1 cellular context compared by ENCODE assay signal in genomic region chr5:93967923-93968322, GRCh38.
TF ChIP-seq lines count a peak whose summit lies in the region.

No MANE protein-coding gene starts in this region.

TF ChIP-seq in HEK293, 187 proteins besides CTCF, POLR2A, EP300 and RAD21 (continued from another document):
- no peak for TF ChIP-seq ZNF362 (tag by site-specific recombination; IDR thresholded peaks at IDR 0.05)
- TF ChIP-seq, protein P1, sequence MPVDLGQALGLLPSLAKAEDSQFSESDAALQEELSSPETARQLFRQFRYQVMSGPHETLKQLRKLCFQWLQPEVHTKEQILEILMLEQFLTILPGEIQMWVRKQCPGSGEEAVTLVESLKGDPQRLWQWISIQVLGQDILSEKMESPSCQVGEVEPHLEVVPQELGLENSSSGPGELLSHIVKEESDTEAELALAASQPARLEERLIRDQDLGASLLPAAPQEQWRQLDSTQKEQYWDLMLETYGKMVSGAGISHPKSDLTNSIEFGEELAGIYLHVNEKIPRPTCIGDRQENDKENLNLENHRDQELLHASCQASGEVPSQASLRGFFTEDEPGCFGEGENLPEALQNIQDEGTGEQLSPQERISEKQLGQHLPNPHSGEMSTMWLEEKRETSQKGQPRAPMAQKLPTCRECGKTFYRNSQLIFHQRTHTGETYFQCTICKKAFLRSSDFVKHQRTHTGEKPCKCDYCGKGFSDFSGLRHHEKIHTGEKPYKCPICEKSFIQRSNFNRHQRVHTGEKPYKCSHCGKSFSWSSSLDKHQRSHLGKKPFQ (tag by site-specific recombination; IDR thresholded peaks at IDR 0.05): peak; percentile 75
- TF ChIP-seq PRDM6 (tag by site-specific recombination; IDR thresholded peaks at IDR 0.05): peak; percentile 80
- TF ChIP-seq KLF17 (tag by site-specific recombination; IDR thresholded peaks at IDR 0.05): no peak
- TF ChIP-seq PATZ1 (tag by site-specific recombination; IDR thresholded peaks at IDR 0.05): no peak
- TF ChIP-seq ELK4 (IDR thresholded peaks at IDR 0.05; ENCODE audit: borderline replicate concordance, low read depth, low read length): no peak
- TF ChIP-seq, protein P2, sequence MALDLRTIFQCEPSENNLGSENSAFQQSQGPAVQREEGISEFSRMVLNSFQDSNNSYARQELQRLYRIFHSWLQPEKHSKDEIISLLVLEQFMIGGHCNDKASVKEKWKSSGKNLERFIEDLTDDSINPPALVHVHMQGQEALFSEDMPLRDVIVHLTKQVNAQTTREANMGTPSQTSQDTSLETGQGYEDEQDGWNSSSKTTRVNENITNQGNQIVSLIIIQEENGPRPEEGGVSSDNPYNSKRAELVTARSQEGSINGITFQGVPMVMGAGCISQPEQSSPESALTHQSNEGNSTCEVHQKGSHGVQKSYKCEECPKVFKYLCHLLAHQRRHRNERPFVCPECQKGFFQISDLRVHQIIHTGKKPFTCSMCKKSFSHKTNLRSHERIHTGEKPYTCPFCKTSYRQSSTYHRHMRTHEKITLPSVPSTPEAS (tag by site-specific recombination; IDR thresholded peaks at IDR 0.05): no peak
- TF ChIP-seq ZNF843 (tag by site-specific recombination; IDR thresholded peaks at IDR 0.05): peak; percentile 88
- no peak for TF ChIP-seq ZNF624 (tag by site-specific recombination; IDR thresholded peaks at IDR 0.05)
- TF ChIP-seq ZFP3 (tag by site-specific recombination; IDR thresholded peaks at IDR 0.05; ENCODE audit: low read depth): no peak
- no peak for TF ChIP-seq ZFP37 (tag by site-specific recombination; IDR thresholded peaks at IDR 0.05)
- TF ChIP-seq ZBTB48 (tag by site-specific recombination; IDR thresholded peaks at IDR 0.05): no peak
- no peak for TF ChIP-seq ZNF623 (tag by site-specific recombination; IDR thresholded peaks at IDR 0.05)
- TF ChIP-seq, protein P3, sequence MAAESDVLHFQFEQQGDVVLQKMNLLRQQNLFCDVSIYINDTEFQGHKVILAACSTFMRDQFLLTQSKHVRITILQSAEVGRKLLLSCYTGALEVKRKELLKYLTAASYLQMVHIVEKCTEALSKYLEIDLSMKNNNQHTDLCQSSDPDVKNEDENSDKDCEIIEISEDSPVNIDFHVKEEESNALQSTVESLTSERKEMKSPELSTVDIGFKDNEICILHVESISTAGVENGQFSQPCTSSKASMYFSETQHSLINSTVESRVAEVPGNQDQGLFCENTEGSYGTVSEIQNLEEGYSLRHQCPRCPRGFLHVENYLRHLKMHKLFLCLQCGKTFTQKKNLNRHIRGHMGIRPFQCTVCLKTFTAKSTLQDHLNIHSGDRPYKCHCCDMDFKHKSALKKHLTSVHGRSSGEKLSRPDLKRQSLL (tag by site-specific recombination; IDR thresholded peaks at IDR 0.05): no peak
- TF ChIP-seq ZNF548 (tag by site-specific recombination; IDR thresholded peaks at IDR 0.05): no peak
- no peak for TF ChIP-seq ZNF280C (tag by site-specific recombination; IDR thresholded peaks at IDR 0.05)
- peak; percentile 94 for TF ChIP-seq WT1 (tag by site-specific recombination; IDR thresholded peaks at IDR 0.05)
- peak; percentile 72 for TF ChIP-seq ZIC2 (tag by site-specific recombination; IDR thresholded peaks at IDR 0.05)
- no peak for TF ChIP-seq SP2 (tag by site-specific recombination; IDR thresholded peaks at IDR 0.05)
- TF ChIP-seq ZNF10 (tag by site-specific recombination; IDR thresholded peaks at IDR 0.05): no peak
- TF ChIP-seq ZNF324 (tag by site-specific recombination; IDR thresholded peaks at IDR 0.05): no peak
- no peak for TF ChIP-seq ZNF513 (tag by site-specific recombination; IDR thresholded peaks at IDR 0.05)
- TF ChIP-seq ZNF747 (tag by site-specific recombination; IDR thresholded peaks at IDR 0.05): no peak
- TF ChIP-seq, protein P4, sequence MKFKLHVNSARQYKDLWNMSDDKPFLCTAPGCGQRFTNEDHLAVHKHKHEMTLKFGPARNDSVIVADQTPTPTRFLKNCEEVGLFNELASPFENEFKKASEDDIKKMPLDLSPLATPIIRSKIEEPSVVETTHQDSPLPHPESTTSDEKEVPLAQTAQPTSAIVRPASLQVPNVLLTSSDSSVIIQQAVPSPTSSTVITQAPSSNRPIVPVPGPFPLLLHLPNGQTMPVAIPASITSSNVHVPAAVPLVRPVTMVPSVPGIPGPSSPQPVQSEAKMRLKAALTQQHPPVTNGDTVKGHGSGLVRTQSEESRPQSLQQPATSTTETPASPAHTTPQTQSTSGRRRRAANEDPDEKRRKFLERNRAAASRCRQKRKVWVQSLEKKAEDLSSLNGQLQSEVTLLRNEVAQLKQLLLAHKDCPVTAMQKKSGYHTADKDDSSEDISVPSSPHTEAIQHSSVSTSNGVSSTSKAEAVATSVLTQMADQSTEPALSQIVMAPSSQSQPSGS (tag by site-specific recombination; IDR thresholded peaks at IDR 0.05; ENCODE audit: low read depth): no peak
- TF ChIP-seq ZNF621 (tag by site-specific recombination; IDR thresholded peaks at IDR 0.05): no peak
- peak; percentile 69 for TF ChIP-seq ZNF366 (tag by site-specific recombination; conservative IDR thresholded peaks at IDR 0.05)
- no peak for TF ChIP-seq ZNF221 (tag by site-specific recombination; IDR thresholded peaks at IDR 0.05; ENCODE audit: borderline replicate concordance)
- TF ChIP-seq ZNF292 (tag by site-specific recombination; IDR thresholded peaks at IDR 0.05; ENCODE audit: borderline replicate concordance, low read depth): no peak
- TF ChIP-seq ZSCAN5A (tag by site-specific recombination; IDR thresholded peaks at IDR 0.05): no peak
- no peak for TF ChIP-seq ZNF214 (tag by site-specific recombination; IDR thresholded peaks at IDR 0.05; ENCODE audit: borderline replicate concordance)
- TF ChIP-seq, protein P5, sequence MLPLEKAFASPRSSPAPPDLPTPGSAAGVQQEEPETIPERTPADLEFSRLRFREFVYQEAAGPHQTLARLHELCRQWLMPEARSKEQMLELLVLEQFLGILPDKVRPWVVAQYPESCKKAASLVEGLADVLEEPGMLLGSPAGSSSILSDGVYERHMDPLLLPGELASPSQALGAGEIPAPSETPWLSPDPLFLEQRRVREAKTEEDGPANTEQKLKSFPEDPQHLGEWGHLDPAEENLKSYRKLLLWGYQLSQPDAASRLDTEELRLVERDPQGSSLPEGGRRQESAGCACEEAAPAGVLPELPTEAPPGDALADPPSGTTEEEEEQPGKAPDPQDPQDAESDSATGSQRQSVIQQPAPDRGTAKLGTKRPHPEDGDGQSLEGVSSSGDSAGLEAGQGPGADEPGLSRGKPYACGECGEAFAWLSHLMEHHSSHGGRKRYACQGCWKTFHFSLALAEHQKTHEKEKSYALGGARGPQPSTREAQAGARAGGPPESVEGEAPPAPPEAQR (tag by site-specific recombination; IDR thresholded peaks at IDR 0.05): no peak
- no peak for TF ChIP-seq GLI2 (tag by site-specific recombination; IDR thresholded peaks at IDR 0.05; ENCODE audit: borderline replicate concordance, low read depth)
- no peak for TF ChIP-seq ZNF791 (tag by site-specific recombination; IDR thresholded peaks at IDR 0.05)
- TF ChIP-seq ZNF121 (tag by site-specific recombination; IDR thresholded peaks at IDR 0.05): no peak
- no peak for TF ChIP-seq BCL11B (tag by site-specific recombination; IDR thresholded peaks at IDR 0.05; ENCODE audit: low read depth)
- TF ChIP-seq ZNF560 (tag by site-specific recombination; IDR thresholded peaks at IDR 0.05; ENCODE audit: borderline replicate concordance): no peak
- no peak; the same call in 1 of the 2 replicates for TF ChIP-seq ZNF561 (tag by site-specific recombination; IDR thresholded peaks at IDR 0.05; ENCODE audit: borderline replicate concordance)
- peak; percentile 84; the same call in 1 of the 2 replicates for TF ChIP-seq BCL11A (tag by site-specific recombination; IDR thresholded peaks at IDR 0.05; ENCODE audit: low read depth)
- no peak for TF ChIP-seq SP7 (tag by site-specific recombination; IDR thresholded peaks at IDR 0.05)
- no peak; the same call in 1 of the 2 replicates for TF ChIP-seq TCF7L2 (IDR thresholded peaks at IDR 0.05; ENCODE audit: borderline replicate concordance, low read depth, low read length)
- TF ChIP-seq ZNF37A (tag by site-specific recombination; IDR thresholded peaks at IDR 0.05): no peak
- no peak for TF ChIP-seq ZNF311 (tag by site-specific recombination; IDR thresholded peaks at IDR 0.05; ENCODE audit: borderline replicate concordance)
